In the genomic region with DNA sequence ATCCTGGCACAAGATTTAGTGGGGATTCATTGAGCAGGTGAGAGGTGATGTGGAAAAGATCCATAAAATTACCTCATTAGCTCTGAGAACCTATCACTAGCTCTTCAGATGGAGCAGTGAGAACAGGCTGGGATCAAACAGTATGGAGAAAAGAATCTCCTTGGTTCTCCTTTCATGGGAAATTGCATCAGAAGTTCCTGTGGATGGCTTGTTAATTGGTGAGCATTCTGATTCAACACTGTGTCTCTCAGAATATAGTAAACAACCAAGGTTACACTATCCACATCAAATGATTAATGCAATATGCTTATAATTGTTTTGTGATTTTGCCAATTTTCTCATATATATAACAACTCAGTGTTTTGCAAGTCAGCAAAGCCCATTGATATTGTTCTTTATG, we compare ENCODE assay signal across 20 cellular contexts.
"Had no signal": no experiment of that assay in that cellular context is flagged by ENCODE, and none has a peak within 500 bp of the region (broad histone marks: within the 10 kb centered on the region; RNA-seq: fewer than 3 reads in every experiment).

No MANE protein-coding gene starts in this region.

- H3K4me1 Mint-ChIP-seq: nephron progenitor cell had no signal

- H3K36me3 ChIP-seq: heart left ventricle, tibial nerve, vagina, WERI-Rb-1 had no signal

- H3K4me3 Mint-ChIP-seq: activated CD4-positive, alpha-beta T cell treated with anti-CD3 and anti-CD28 coated beads for 36 hours; activated CD8-positive, alpha-beta T cell treated with anti-CD3 and anti-CD28 coated beads for 36 hours; effector memory CD8-positive, alpha-beta T cell; memory B cell; nephron progenitor cell; stimulated activated naive B cell treated with anti-CD40 and anti-IgM and Interleukin-4, amounts not matched to agents 10 μg/mL and 1 μg/mL and 100 μg/mL, for 72 hours had no signal

- H3K4me3 ChIP-seq: coronary artery, heart left ventricle, tibial nerve, vagina had no signal

- H3K27ac ChIP-seq: coronary artery, tibial nerve, vagina, WERI-Rb-1 had no signal

- H3K27me3 ChIP-seq: heart left ventricle, tibial nerve, vagina had no signal

- H3K9me3 ChIP-seq: heart left ventricle, tibial nerve, vagina had no signal

- H3K27ac Mint-ChIP-seq: activated CD4-positive, alpha-beta T cell treated with anti-CD3 and anti-CD28 coated beads for 36 hours; activated CD8-positive, alpha-beta T cell treated with anti-CD3 and anti-CD28 coated beads for 36 hours; effector memory CD8-positive, alpha-beta T cell; nephron progenitor cell; stimulated activated naive B cell treated with anti-CD40 and anti-IgM and Interleukin-4, amounts not matched to agents 10 μg/mL and 1 μg/mL and 100 μg/mL, for 72 hours had no signal

- H3K36me3 Mint-ChIP-seq: memory B cell; stimulated activated naive B cell treated with anti-CD40 and anti-IgM and Interleukin-4, amounts not matched to agents 10 μg/mL and 1 μg/mL and 100 μg/mL, for 72 hours had no signal

- ATAC-seq: activated CD4-positive, alpha-beta T cell treated with anti-CD3 and anti-CD28 coated beads for 36 hours; activated CD8-positive, alpha-beta T cell treated with anti-CD3 and anti-CD28 coated beads for 36 hours; effector memory CD8-positive, alpha-beta T cell; heart left ventricle; left lobe of liver; sciatic nerve; stimulated activated naive B cell treated with anti-CD40 and anti-IgM and Interleukin-4, amounts not matched to agents 10 μg/mL and 1 μg/mL and 100 μg/mL, for 72 hours had no signal

- DNase-seq: activated CD4-positive, alpha-beta T cell treated with anti-CD3 and anti-CD28 coated beads for 36 hours; activated CD8-positive, alpha-beta memory T cell treated with anti-CD3 and anti-CD28 coated beads, Interleukin-2, amount 50 U/mL, for 48 hours; activated CD8-positive, alpha-beta T cell treated with anti-CD3 and anti-CD28 coated beads for 36 hours; activated naive CD4-positive, alpha-beta T cell treated with Interleukin-2 at 50 U/mL for 16 hours; central memory CD4-positive, alpha-beta T cell; effector memory CD8-positive, alpha-beta T cell; erythroblast; foreskin melanocyte; heart left ventricle; islet precursor cell; nephron progenitor cell; stimulated activated CD4-positive, alpha-beta T cell treated with anti-CD3 and anti-CD28 coated beads, Interleukin-2, amount 100 ng/mL, for 24 hours; stimulated activated naive B cell treated with anti-CD40 and anti-IgM and Interleukin-4, amounts not matched to agents 10 μg/mL and 1 μg/mL and 100 μg/mL, for 72 hours; WERI-Rb-1 had no signal

- H3K9me3 Mint-ChIP-seq: activated CD8-positive, alpha-beta T cell treated with anti-CD3 and anti-CD28 coated beads for 36 hours; effector memory CD8-positive, alpha-beta T cell; memory B cell; nephron progenitor cell; stimulated activated naive B cell treated with anti-CD40 and anti-IgM and Interleukin-4, amounts not matched to agents 10 μg/mL and 1 μg/mL and 100 μg/mL, for 72 hours had no signal

- H3K27me3 Mint-ChIP-seq: activated CD4-positive, alpha-beta T cell treated with anti-CD3 and anti-CD28 coated beads for 36 hours; activated CD8-positive, alpha-beta T cell treated with anti-CD3 and anti-CD28 coated beads for 36 hours; effector memory CD8-positive, alpha-beta T cell; memory B cell; stimulated activated naive B cell treated with anti-CD40 and anti-IgM and Interleukin-4, amounts not matched to agents 10 μg/mL and 1 μg/mL and 100 μg/mL, for 72 hours had no signal
